Comparison of ENCODE assay signal across 1 cellular context in the genomic region with DNA sequence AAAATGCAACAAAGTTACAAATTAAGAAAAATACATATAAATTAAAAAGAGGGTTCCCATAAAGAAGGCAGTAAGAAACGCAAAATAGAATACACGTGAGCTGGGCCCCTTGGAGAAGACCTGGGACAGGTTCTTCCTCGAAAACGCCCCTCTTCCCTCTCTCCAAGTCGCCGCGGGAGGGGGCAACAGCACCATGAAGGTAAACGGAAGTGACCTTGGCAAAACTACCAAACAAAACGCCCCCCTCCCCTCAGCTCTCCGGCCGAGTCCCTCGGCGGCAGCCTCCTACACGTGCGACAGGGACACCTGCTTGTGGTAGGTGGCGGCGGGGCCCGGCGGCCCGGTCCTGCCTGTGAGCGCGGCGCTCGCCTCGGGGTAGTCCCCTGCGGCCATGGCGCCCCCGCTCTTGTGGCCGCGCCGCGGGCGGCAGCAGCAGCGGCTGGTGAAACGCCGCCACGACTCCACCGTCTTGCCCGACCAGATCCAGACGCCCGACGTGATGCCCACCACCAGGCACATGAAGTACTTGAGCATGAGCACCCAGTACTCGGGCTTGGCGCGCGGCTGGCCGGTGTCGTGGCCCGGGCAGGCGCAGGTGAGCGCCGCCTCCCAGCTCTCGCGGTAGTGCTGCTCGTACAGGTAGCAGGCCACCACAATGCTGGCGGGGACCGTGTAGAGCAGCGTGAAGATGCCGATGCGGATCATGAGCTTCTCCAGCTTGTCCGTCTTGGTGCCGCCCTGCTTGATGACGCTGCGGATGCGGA.
TF ChIP-seq lines count a peak whose summit lies in the region.

No MANE protein-coding gene starts in this region.

TF ChIP-seq in WTC11, 78 proteins besides CTCF, POLR2A, EP300 and RAD21 (continued from another document):
- TF ChIP-seq, protein P1, sequence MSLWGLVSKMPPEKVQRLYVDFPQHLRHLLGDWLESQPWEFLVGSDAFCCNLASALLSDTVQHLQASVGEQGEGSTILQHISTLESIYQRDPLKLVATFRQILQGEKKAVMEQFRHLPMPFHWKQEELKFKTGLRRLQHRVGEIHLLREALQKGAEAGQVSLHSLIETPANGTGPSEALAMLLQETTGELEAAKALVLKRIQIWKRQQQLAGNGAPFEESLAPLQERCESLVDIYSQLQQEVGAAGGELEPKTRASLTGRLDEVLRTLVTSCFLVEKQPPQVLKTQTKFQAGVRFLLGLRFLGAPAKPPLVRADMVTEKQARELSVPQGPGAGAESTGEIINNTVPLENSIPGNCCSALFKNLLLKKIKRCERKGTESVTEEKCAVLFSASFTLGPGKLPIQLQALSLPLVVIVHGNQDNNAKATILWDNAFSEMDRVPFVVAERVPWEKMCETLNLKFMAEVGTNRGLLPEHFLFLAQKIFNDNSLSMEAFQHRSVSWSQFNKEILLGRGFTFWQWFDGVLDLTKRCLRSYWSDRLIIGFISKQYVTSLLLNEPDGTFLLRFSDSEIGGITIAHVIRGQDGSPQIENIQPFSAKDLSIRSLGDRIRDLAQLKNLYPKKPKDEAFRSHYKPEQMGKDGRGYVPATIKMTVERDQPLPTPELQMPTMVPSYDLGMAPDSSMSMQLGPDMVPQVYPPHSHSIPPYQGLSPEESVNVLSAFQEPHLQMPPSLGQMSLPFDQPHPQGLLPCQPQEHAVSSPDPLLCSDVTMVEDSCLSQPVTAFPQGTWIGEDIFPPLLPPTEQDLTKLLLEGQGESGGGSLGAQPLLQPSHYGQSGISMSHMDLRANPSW (CRISPR knock-in tag; conservative IDR thresholded peaks at IDR 0.05; ENCODE audit: low read depth) = no peak; the same call in 1 of the 2 replicates
- TF ChIP-seq ETV6 (CRISPR knock-in tag; IDR thresholded peaks at IDR 0.05) = no peak; the same call in none of the 2 replicates
- 0 out of 2 replicates have a peak, but pooled peaks have one; percentile 3 for TF ChIP-seq ZNF121 (CRISPR knock-in tag; IDR thresholded peaks at IDR 0.05)
- TF ChIP-seq FOXP1 (CRISPR knock-in tag; IDR thresholded peaks at IDR 0.05; ENCODE audit: borderline replicate concordance) = peak; percentile 17; the same call in 1 of the 2 replicates
- TF ChIP-seq, protein P2, sequence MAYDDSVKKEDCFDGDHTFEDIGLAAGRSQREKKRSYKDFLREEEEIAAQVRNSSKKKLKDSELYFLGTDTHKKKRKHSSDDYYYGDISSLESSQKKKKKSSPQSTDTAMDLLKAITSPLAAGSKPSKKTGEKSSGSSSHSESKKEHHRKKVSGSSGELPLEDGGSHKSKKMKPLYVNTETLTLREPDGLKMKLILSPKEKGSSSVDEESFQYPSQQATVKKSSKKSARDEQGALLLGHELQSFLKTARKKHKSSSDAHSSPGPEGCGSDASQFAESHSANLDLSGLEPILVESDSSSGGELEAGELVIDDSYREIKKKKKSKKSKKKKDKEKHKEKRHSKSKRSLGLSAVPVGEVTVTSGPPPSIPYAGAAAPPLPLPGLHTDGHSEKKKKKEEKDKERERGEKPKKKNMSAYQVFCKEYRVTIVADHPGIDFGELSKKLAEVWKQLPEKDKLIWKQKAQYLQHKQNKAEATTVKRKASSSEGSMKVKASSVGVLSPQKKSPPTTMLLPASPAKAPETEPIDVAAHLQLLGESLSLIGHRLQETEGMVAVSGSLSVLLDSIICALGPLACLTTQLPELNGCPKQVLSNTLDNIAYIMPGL (CRISPR knock-in tag; IDR thresholded peaks at IDR 0.05) = no peak
